Comparison of ENCODE assay signal across 7 cellular contexts in genomic region chr1:44322367-44322766, GRCh38.
"Had no signal": no experiment of that assay in that cellular context is flagged by ENCODE, and none has a peak within 500 bp of the region (broad histone marks: within the 10 kb centered on the region; RNA-seq: fewer than 3 reads in every experiment).

No MANE protein-coding gene starts in this region.

- H3K4me3 ChIP-seq: K562 had no signal

- DNase-seq: IMR-90, KBM-7, KG1 had no signal

- H3K4me3 Mint-ChIP-seq: IgD-negative memory B cell had no signal

- H3K27ac ChIP-seq: HL-60 had no signal

- H3K9me3 Mint-ChIP-seq: IgD-negative memory B cell had no signal

- H3K27me3 Mint-ChIP-seq: IgD-negative memory B cell had no signal

- ATAC-seq: HepG2, K562 had no signal
